26 cellular contexts compared by ENCODE assay signal in genomic region chr5:57036621-57037160, GRCh38.
DNase-seq lines count a peak whose midpoint lies in the region; ATAC-seq and TF ChIP-seq lines count a peak whose summit lies in the region.
"Had no signal": no experiment of that assay in that cellular context is flagged by ENCODE, and none has a peak within 500 bp of the region (broad histone marks: within the 10 kb centered on the region; RNA-seq: fewer than 3 reads in every experiment).

No MANE protein-coding gene starts in this region.

- no peaks in the 10 kb centered on the region for H3K79me2 ChIP-seq in DND-41 (ENCODE audit: insufficient read depth, low read length)

- peak; percentile 68 for ATAC-seq in DND-41 (ENCODE audit: insufficient read depth, low read depth)
- ATAC-seq in HG02852 (IDR thresholded peaks at IDR 0.05; ENCODE audit: unreplicated experiment) = no peak
- no peak for ATAC-seq in GM21515 (IDR thresholded peaks at IDR 0.05; ENCODE audit: unreplicated experiment)
- ATAC-seq: activated CD4-positive, CD25-positive, alpha-beta regulatory T cell treated with anti-CD3 and anti-CD28 coated beads, Interleukin-2, amount 50 U/mL, for 24 hours; heart right ventricle; right lobe of liver; stimulated activated memory B cell treated with anti-CD40 and anti-IgM and Interleukin-4, amounts not matched to agents 10 μg/mL and 1 μg/mL and 100 μg/mL, for 72 hours had no signal

- H3K4me2 ChIP-seq in BLaER1 (peak overlapping the region; percentile 47), DND-41 (ENCODE audit: insufficient read depth, low read length) (no peak overlapping the region)
- H3K4me2 ChIP-seq: SK-N-SH had no signal

- H3K9me3 ChIP-seq in BLaER1 (no peaks in the 10 kb centered on the region), DND-41 (ENCODE audit: insufficient read depth, low read length, severe bottlenecking) (no peaks in the 10 kb centered on the region)
- H3K9me3 ChIP-seq: Caco-2, heart right ventricle, mucosa of descending colon, right lobe of liver, SK-N-SH had no signal

- H3K27me3 ChIP-seq in BLaER1 = no peaks in the 10 kb centered on the region
- peaks cover 7% of the 10 kb centered on the region for H3K27me3 ChIP-seq in DND-41 (ENCODE audit: insufficient read depth, low read length, poor library complexity)
- H3K27me3 ChIP-seq: brain microvascular endothelial cell, right lobe of liver had no signal

- H3K9ac ChIP-seq in BLaER1 = no peak overlapping the region
- no peak overlapping the region for H3K9ac ChIP-seq in DND-41 (ENCODE audit: low read depth, low read length)
- H3K9ac ChIP-seq: SK-N-SH had no signal

- H3K4me1 ChIP-seq in BLaER1 = peaks cover 19% of the 10 kb centered on the region
- H3K4me1 ChIP-seq in DND-41 (ENCODE audit: insufficient read depth, low read length) = no peaks in the 10 kb centered on the region
- H3K4me1 ChIP-seq: Caco-2, heart right ventricle, right lobe of liver had no signal

- no peaks in the 10 kb centered on the region for H4K20me1 ChIP-seq in BLaER1
- no peaks in the 10 kb centered on the region for H4K20me1 ChIP-seq in DND-41 (ENCODE audit: insufficient read depth, low read length)

- no peaks in the 10 kb centered on the region for H3K36me3 ChIP-seq in BLaER1
- no peaks in the 10 kb centered on the region for H3K36me3 ChIP-seq in DND-41 (ENCODE audit: insufficient read depth, low read length)
- H3K36me3 ChIP-seq: brain microvascular endothelial cell, heart right ventricle, right lobe of liver had no signal

- DNase-seq in DND-41 (peak; percentile 13), NCI-H345 treated with DMSO at 0.1 percent for 48 hours (lab: John Stamatoyannopoulos, UW; ENCODE audit: unreplicated experiment) (peak; percentile 33), kidney glomerular epithelial cell (lab: John Stamatoyannopoulos, UW) (peak; percentile 6), NCI-H510A treated with DMSO at 0.1 percent for 48 hours (lab: John Stamatoyannopoulos, UW) (no peak)
- no peak for DNase-seq in activated CD8-positive, alpha-beta memory T cell treated with anti-CD3 and anti-CD28 coated beads, Interleukin-2, amount 50 U/mL, for 4 hours
- DNase-seq: activated CD4-positive, alpha-beta memory T cell treated with anti-CD3 and anti-CD28 coated beads for 36 hours; activated CD8-positive, alpha-beta memory T cell treated with anti-CD3 and anti-CD28 coated beads, Interleukin-2, amount 50 U/mL, for 48 hours; activated naive CD4-positive, alpha-beta T cell treated with anti-CD3 and anti-CD28 coated beads, Interleukin-2, amount 50 U/mL, for 16 hours; amniotic stem cell; brain microvascular endothelial cell; effector CD4-positive, alpha-beta T cell; foreskin melanocyte; heart right ventricle; mucosa of descending colon; NCI-H1417 treated with DMSO at 0.1 percent for 48 hours; NCI-H748 treated with DMSO at 0.1 percent for 48 hours; right lobe of liver; stimulated activated CD4-positive, alpha-beta T cell treated with anti-CD3 and anti-CD28 coated beads, Interleukin-4, amount 100 ng/mL, for 4 hours had no signal

- TF ChIP-seq CTCF in DND-41 (IDR thresholded peaks at IDR 0.05; ENCODE audit: borderline replicate concordance, extremely low read depth, low read length, poor library complexity, severe bottlenecking) = no peak

- H3K27ac ChIP-seq in BLaER1 = no peak overlapping the region
- no peak overlapping the region for H3K27ac ChIP-seq in DND-41 (ENCODE audit: low read length)
- H3K27ac ChIP-seq: brain microvascular endothelial cell, heart right ventricle, right lobe of liver had no signal

- H3K4me3 ChIP-seq in BLaER1 (no peak overlapping the region), DND-41 (ENCODE audit: low read depth in 1 of 2, low read length in 2 of 2) (no peak overlapping the region)
- H3K4me3 ChIP-seq: heart right ventricle, lung, mucosa of descending colon, right lobe of liver had no signal

- H2AFZ ChIP-seq in DND-41 (ENCODE audit: low read depth, low read length) = no peak overlapping the region

Comparison
In these comparisons a context has a peak if more than half of its experiments do, and no peak if none do; other contexts are left out.
1. DNase-seq: peak in DND-41 (single experiment), NCI-H345 treated with DMSO at 0.1 percent for 48 hours (single experiment) and kidney glomerular epithelial cell (single experiment); none in NCI-H510A treated with DMSO at 0.1 percent for 48 hours (single experiment) and activated CD8-positive, alpha-beta memory T cell treated with anti-CD3 and anti-CD28 coated beads, Interleukin-2, amount 50 U/mL, for 4 hours (single experiment).